9 cellular contexts compared by ENCODE assay signal in the genomic region with DNA sequence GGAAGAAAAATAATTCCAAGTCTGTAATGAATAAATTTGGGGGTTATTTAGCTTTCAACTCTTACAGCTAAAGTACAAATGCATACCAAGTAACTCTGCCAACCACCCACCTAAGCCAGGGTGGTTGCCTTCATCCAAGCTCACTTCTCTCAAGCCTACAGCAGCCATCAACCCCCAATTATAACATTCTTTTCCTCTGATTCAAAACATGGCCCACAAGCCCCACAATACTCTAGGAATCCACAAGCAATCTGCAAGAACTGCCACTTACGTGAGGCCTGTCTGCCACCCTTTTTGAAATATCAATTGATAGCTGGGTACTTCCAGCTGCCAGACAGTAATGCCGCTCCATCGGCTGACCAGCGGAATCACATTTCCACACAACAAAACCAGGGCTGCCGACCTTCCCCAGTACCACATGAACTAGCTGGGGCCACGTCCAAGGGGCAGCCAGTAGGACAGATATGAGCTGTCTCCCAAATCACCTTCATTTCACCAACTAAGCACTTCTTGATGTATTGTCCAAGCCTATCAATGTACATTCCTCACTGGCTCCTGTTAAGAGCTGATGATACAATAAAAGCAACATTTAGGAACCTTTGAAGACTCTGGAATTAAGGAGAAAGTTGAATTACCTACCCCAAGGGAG. TPM values are rescaled to one million over a fixed set of nuclear protein-coding genes. Genes with fewer than 3 reads are reported as not detected.
DNase-seq lines count a peak whose midpoint lies in the region; ATAC-seq and TF ChIP-seq lines count a peak whose summit lies in the region.
"Had no signal": no experiment of that assay in that cellular context is flagged by ENCODE, and none has a peak within 500 bp of the region (broad histone marks: within the 10 kb centered on the region; RNA-seq: fewer than 3 reads in every experiment).

No MANE protein-coding gene starts in this region.

- in situ Hi-C loops in ACHN (cut with HindIII; ENCODE audit: low pct_ligation_motif_present, low pct_unique_long_range_greater_than_20kb, low sequenced_read_pairs): no loop called here

- DNase-seq in ACHN (peak; percentile 76), kidney epithelial cell (ENCODE audit: low read depth) (peak; percentile 47), GM19238 (ENCODE audit: insufficient read length, low spot score) (no peak), NOMO-1 treated with dmso at 0.1 percent for 144 hours (lab: John Stamatoyannopoulos, UW; ENCODE audit: unreplicated experiment) (no peak)
- DNase-seq in activated CD8-positive, alpha-beta T cell treated with anti-CD3 and anti-CD28 coated beads, Interleukin-2, amount 10 ng/mL, durations not matched to agents 7 days and 5 days: no peak

- peaks cover 57% of the 10 kb centered on the region for H3K4me1 Mint-ChIP-seq in activated CD8-positive, alpha-beta T cell treated with anti-CD3 and anti-CD28 coated beads, Interleukin-2, amount 10 ng/mL, durations not matched to agents 7 days and 5 days (ENCODE audit: low read depth)

- H3K27me3 Mint-ChIP-seq in activated CD8-positive, alpha-beta T cell treated with anti-CD3 and anti-CD28 coated beads, Interleukin-2, amount 10 ng/mL, durations not matched to agents 7 days and 5 days (ENCODE audit: low read depth): no peaks in the 10 kb centered on the region

- POLR2A ChIA-PET in HEK293 (lab: Yijun Ruan, JAX): interaction anchor here (0.5 to 1.8 kb wide), 7 partner anchors 15 to 638 kb away, joined by 3 to 7 read pairs (median 4); partner anchors contain the start of genes H3-3A and PYCR2
- POLR2A ChIA-PET in activated CD8-positive, alpha-beta T cell treated with anti-CD3 and anti-CD28 coated beads, Interleukin-2, amount 10 ng/mL, durations not matched to agents 7 days and 5 days (lab: Charles Lee): interaction anchor here (0.6 to 6.1 kb wide), 10 partner anchors 15 to 560 kb away, joined by 3 to 104 read pairs (median 4); no protein-coding TSS in a partner anchor

- H3K9me3 Mint-ChIP-seq in activated CD8-positive, alpha-beta T cell treated with anti-CD3 and anti-CD28 coated beads, Interleukin-2, amount 10 ng/mL, durations not matched to agents 7 days and 5 days (ENCODE audit: insufficient read depth): no peaks in the 10 kb centered on the region

- H3K4me3 ChIP-seq in HEK293 (ENCODE audit: low read depth, low read length): peak overlapping the region; percentile 4
- no peak overlapping the region for H3K4me3 ChIP-seq in kidney epithelial cell (ENCODE audit: low read depth, low read length)
- H3K4me3 ChIP-seq: lung had no signal

- no peaks in the 10 kb centered on the region for H3K27me3 ChIP-seq in kidney epithelial cell (ENCODE audit: control insufficient read depth, insufficient read depth, low read length)

- peaks cover 34% of the 10 kb centered on the region for H3K4me1 ChIP-seq in HEK293 (ENCODE audit: control insufficient read depth, insufficient read depth, low read length)

- CTCF ChIA-PET in HEK293 (lab: Yijun Ruan, JAX): interaction anchor here (0.7 to 4.4 kb wide), 5 partner anchors 8 to 554 kb away, joined by 3 to 16 read pairs (median 5); no protein-coding TSS in a partner anchor
- CTCF ChIA-PET in activated CD8-positive, alpha-beta T cell treated with anti-CD3 and anti-CD28 coated beads, Interleukin-2, amount 10 ng/mL, durations not matched to agents 7 days and 5 days (lab: Charles Lee): interaction anchor here (1.0 to 10.6 kb wide), 8 partner anchors 8 to 50 kb away, joined by 3 to 139 read pairs (median 6); no protein-coding TSS in a partner anchor

- H3K36me3 ChIP-seq in HEK293 (ENCODE audit: control insufficient read depth in 2 of 2, insufficient read depth in 1 of 2, low read length in 2 of 2): peaks cover 23 to 29% of the 10 kb centered on the region in 2 experiments
- H3K36me3 ChIP-seq in kidney epithelial cell (ENCODE audit: control insufficient read depth, insufficient read depth, low read length): no peaks in the 10 kb centered on the region

- peaks cover 54% of the 10 kb centered on the region for H3K36me3 Mint-ChIP-seq in activated CD8-positive, alpha-beta T cell treated with anti-CD3 and anti-CD28 coated beads, Interleukin-2, amount 10 ng/mL, durations not matched to agents 7 days and 5 days (ENCODE audit: low read depth)

- H3K9me3 ChIP-seq in HEK293 (ENCODE audit: control insufficient read depth, insufficient read depth, low read depth, low read length): no peaks in the 10 kb centered on the region

- peak overlapping the region; percentile 42; the same call in 1 of the 2 replicates for H3K27ac ChIP-seq in HEK293 (ENCODE audit: extremely low read depth, low read depth, low read length)

- ATAC-seq in activated CD8-positive, alpha-beta T cell treated with anti-CD3 and anti-CD28 coated beads, Interleukin-2, amount 10 ng/mL, durations not matched to agents 7 days and 5 days: no peak
- ATAC-seq in HG02885 (IDR thresholded peaks at IDR 0.05; ENCODE audit: poor library complexity, unreplicated experiment): no peak
- no peak for ATAC-seq in GM21526 (IDR thresholded peaks at IDR 0.05; ENCODE audit: low FRiP score, unreplicated experiment)

- H3K4me3 Mint-ChIP-seq in activated CD8-positive, alpha-beta T cell treated with anti-CD3 and anti-CD28 coated beads, Interleukin-2, amount 10 ng/mL, durations not matched to agents 7 days and 5 days: peak overlapping the region; percentile 48

- peak overlapping the region; percentile 86 for H3K27ac Mint-ChIP-seq in activated CD8-positive, alpha-beta T cell treated with anti-CD3 and anti-CD28 coated beads, Interleukin-2, amount 10 ng/mL, durations not matched to agents 7 days and 5 days

- TF ChIP-seq CTCF in HEK293 (tag by site-specific recombination; IDR thresholded peaks at IDR 0.05) (no peak), kidney epithelial cell (IDR thresholded peaks at IDR 0.05; ENCODE audit: insufficient read depth, low read length, poor library complexity, severe bottlenecking) (no peak)

TF ChIP-seq in HEK293, 187 proteins besides CTCF, POLR2A, EP300 and RAD21:
- peak; percentile 77 for TF ChIP-seq ZNF600 (tag by site-specific recombination; IDR thresholded peaks at IDR 0.05)
- TF ChIP-seq SP7 (tag by site-specific recombination; IDR thresholded peaks at IDR 0.05): peak; percentile 54
- peak; percentile 70 for TF ChIP-seq EGR2 (tag by site-specific recombination; IDR thresholded peaks at IDR 0.05; ENCODE audit: low read depth)
- TF ChIP-seq ZFHX2 (tag by site-specific recombination; conservative IDR thresholded peaks at IDR 0.05): peak; percentile 83
- no peak for TF ChIP-seq ZNF148 (tag by site-specific recombination; IDR thresholded peaks at IDR 0.05; ENCODE audit: borderline replicate concordance)
- peak; percentile 4; the same call in 1 of the 2 replicates for TF ChIP-seq ZNF660 (tag by site-specific recombination; IDR thresholded peaks at IDR 0.05)
TF ChIP-seq in HEK293: peak in this region for 5.

RNA-seq across cellular contexts. Expression of gene LBR, which starts 3.2 kb away (rescaled TPM):
- total RNA-seq in activated CD8-positive, alpha-beta T cell treated with anti-CD3 and anti-CD28 coated beads, Interleukin-2, amount 10 ng/mL, durations not matched to agents 7 days and 5 days: 100 to 1,000 TPM; 226 to 234 TPM
- total RNA-seq in kidney epithelial cell: 37.1 and 39.8 TPM in 2 replicates

Comparison
In these comparisons a context has a peak if more than half of its experiments do, and no peak if none do; other contexts are left out.
1. DNase-seq: peak in ACHN (single experiment) and kidney epithelial cell (single experiment); none in activated CD8-positive, alpha-beta T cell treated with anti-CD3 and anti-CD28 coated beads, Interleukin-2, amount 10 ng/mL, durations not matched to agents 7 days and 5 days (single experiment), GM19238 (single experiment) and NOMO-1 treated with dmso at 0.1 percent for 144 hours (single experiment).